Comparison of ENCODE assay signal across 10 cellular contexts in genomic region chr1:110953031-110953430, GRCh38.
"Had no signal": no experiment of that assay in that cellular context is flagged by ENCODE, and none has a peak within 500 bp of the region (broad histone marks: within the 10 kb centered on the region; RNA-seq: fewer than 3 reads in every experiment).

No MANE protein-coding gene starts in this region.

- H3K4me2 ChIP-seq: KMS-11 had no signal

- DNase-seq: GM23248, GOT3, H7, HFFc6, IMR-90, KBM-7 had no signal

- H3K27ac ChIP-seq: GM23248, HL-60, KMS-11 had no signal

- H2AFZ ChIP-seq: GM23248 had no signal

- ATAC-seq: HCT116 had no signal

- H3K4me3 ChIP-seq: GM23248, HAP-1 had no signal

- H3K4me1 ChIP-seq: HAP-1 had no signal

- H3K9ac ChIP-seq: GM23248, KMS-11 had no signal

- H3K9me3 ChIP-seq: HAP-1 had no signal
